Comparison of ENCODE assay signal across 14 cellular contexts in the genomic region with DNA sequence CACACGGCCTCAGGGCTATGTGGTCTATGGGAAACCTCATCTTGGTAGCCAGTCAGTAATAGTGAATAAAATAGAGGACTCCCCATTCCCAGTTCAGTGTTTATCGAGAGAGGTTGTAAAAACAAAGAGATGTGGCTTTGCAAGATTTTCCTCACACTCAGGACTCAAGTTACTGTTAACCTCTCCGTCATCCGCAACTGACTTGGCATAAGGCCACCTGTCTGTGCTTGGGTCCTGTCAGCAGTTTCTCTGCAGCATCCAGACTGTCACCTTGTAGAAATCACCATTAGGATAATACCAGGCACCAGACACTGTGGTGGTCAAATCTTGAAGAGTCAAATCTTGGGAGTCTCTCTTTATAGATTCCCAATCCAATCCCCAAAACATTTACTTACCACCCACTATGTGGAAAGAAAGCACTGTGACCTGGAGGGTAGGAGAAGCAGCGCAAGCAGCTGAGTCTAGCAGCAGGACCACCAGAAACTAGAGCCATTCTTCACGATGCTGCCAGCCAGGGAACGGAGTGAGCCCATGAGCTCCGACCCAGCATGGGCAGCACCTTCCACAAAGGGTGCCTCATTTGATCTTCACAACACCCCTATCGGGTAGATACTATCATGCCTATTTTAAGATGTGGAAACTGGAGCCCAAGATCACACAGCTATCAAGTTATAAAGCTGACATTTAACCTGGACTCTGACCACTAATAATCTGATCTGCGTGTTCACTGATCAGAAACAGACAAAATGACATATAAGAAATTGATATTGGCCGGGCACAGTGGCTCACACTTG. TPM values are rescaled to one million over a fixed set of nuclear protein-coding genes. Genes with fewer than 3 reads are reported as not detected.
DNase-seq lines count a peak whose midpoint lies in the region; ATAC-seq, FAIRE-seq and TF ChIP-seq lines count a peak whose summit lies in the region.
"Had no signal": no experiment of that assay in that cellular context is flagged by ENCODE, and none has a peak within 500 bp of the region (broad histone marks: within the 10 kb centered on the region; RNA-seq: fewer than 3 reads in every experiment).

No MANE protein-coding gene starts in this region.

- H3K9me3 ChIP-seq in pancreas, result no peaks in the 10 kb centered on the region
- H3K9me3 ChIP-seq: BLaER1 treated with 17β-estradiol and CSF1 and Interleukin-3, amounts not matched to agents 10 nM and 100 nM had no signal

- WGBS in pancreas, 2 donors, result 44 to 46% methylated on average over 11 of the region's 11 CpGs

- no peak overlapping the region for H3K4me3 ChIP-seq in pancreas
- H3K4me3 ChIP-seq: BLaER1 treated with 17β-estradiol and CSF1 and Interleukin-3, amounts not matched to agents 10 nM and 100 nM had no signal

- no peak overlapping the region for H3K27ac Mint-ChIP-seq in natural killer cell treated with Interleukin-12 subunit alpha and Interleukin-12 subunit beta and Interleukin-15 and Interleukin-18, amount 100 ng/mL, for 72 hours
- H3K27ac Mint-ChIP-seq in natural killer cell, result no peak overlapping the region
- peak overlapping the region; percentile 26 for H3K27ac Mint-ChIP-seq in activated CD8-positive, alpha-beta T cell treated with anti-CD3 and anti-CD28 coated beads, Interleukin-2, amount 10 ng/mL, durations not matched to agents 7 days and 5 days
- H3K27ac Mint-ChIP-seq in stimulated activated naive CD8-positive, alpha-beta T cell treated with anti-CD3 and anti-CD28 coated beads, Interleukin-15, amount 100 ng/mL, for 72 hours, result no peak overlapping the region

- no peaks in the 10 kb centered on the region for H3K27me3 ChIP-seq in pancreas
- H3K27me3 ChIP-seq: BLaER1 treated with 17β-estradiol and CSF1 and Interleukin-3, amounts not matched to agents 10 nM and 100 nM had no signal

- no peak overlapping the region for H3K27ac ChIP-seq in pancreas
- H3K27ac ChIP-seq: BLaER1 treated with 17β-estradiol and CSF1 and Interleukin-3, amounts not matched to agents 10 nM and 100 nM had no signal

- H3K36me3 ChIP-seq in pancreas, result no peaks in the 10 kb centered on the region

- ATAC-seq in natural killer cell treated with Interleukin-12 subunit alpha and Interleukin-12 subunit beta and Interleukin-15 and Interleukin-18, amount 100 ng/mL, for 72 hours, result no peak
- ATAC-seq in natural killer cell (no peak), HG03108 (IDR thresholded peaks at IDR 0.05; ENCODE audit: unreplicated experiment) (peak; percentile 2), pancreas (no peak), HG02884 (IDR thresholded peaks at IDR 0.05; ENCODE audit: unreplicated experiment) (no peak)
- no peak for ATAC-seq in activated CD8-positive, alpha-beta T cell treated with anti-CD3 and anti-CD28 coated beads, Interleukin-2, amount 10 ng/mL, durations not matched to agents 7 days and 5 days
- peak; percentile 1 for ATAC-seq in stimulated activated naive CD8-positive, alpha-beta T cell treated with anti-CD3 and anti-CD28 coated beads, Interleukin-15, amount 100 ng/mL, for 72 hours

- peaks cover 9 to 11% of the 10 kb centered on the region in 2 donors for H3K27me3 Mint-ChIP-seq in natural killer cell treated with Interleukin-12 subunit alpha and Interleukin-12 subunit beta and Interleukin-15 and Interleukin-18, amount 100 ng/mL, for 72 hours
- H3K27me3 Mint-ChIP-seq in natural killer cell (ENCODE audit: low read depth in 2 of 2), result no peaks in the 10 kb centered on the region
- H3K27me3 Mint-ChIP-seq in activated CD8-positive, alpha-beta T cell treated with anti-CD3 and anti-CD28 coated beads, Interleukin-2, amount 10 ng/mL, durations not matched to agents 7 days and 5 days (ENCODE audit: low read depth), result peaks cover 30% of the 10 kb centered on the region
- H3K27me3 Mint-ChIP-seq in stimulated activated naive CD8-positive, alpha-beta T cell treated with anti-CD3 and anti-CD28 coated beads, Interleukin-15, amount 100 ng/mL, for 72 hours, result peaks cover 36% of the 10 kb centered on the region

- peak overlapping the region; percentile 48 for H3K4me3 Mint-ChIP-seq in natural killer cell treated with Interleukin-12 subunit alpha and Interleukin-12 subunit beta and Interleukin-15 and Interleukin-18, amount 100 ng/mL, for 72 hours
- no peak overlapping the region for H3K4me3 Mint-ChIP-seq in natural killer cell
- H3K4me3 Mint-ChIP-seq in activated CD8-positive, alpha-beta T cell treated with anti-CD3 and anti-CD28 coated beads, Interleukin-2, amount 10 ng/mL, durations not matched to agents 7 days and 5 days, result no peak overlapping the region
- peak overlapping the region in 1 of 2 donors; percentile 44 for H3K4me3 Mint-ChIP-seq in stimulated activated naive CD8-positive, alpha-beta T cell treated with anti-CD3 and anti-CD28 coated beads, Interleukin-15, amount 100 ng/mL, for 72 hours

- H3K36me3 Mint-ChIP-seq in natural killer cell treated with Interleukin-12 subunit alpha and Interleukin-12 subunit beta and Interleukin-15 and Interleukin-18, amount 100 ng/mL, for 72 hours, result no peaks in the 10 kb centered on the region
- H3K36me3 Mint-ChIP-seq in natural killer cell, result no peaks in the 10 kb centered on the region
- H3K36me3 Mint-ChIP-seq in activated CD8-positive, alpha-beta T cell treated with anti-CD3 and anti-CD28 coated beads, Interleukin-2, amount 10 ng/mL, durations not matched to agents 7 days and 5 days (ENCODE audit: low read depth), result no peaks in the 10 kb centered on the region

- POLR2A ChIA-PET in activated CD8-positive, alpha-beta T cell treated with anti-CD3 and anti-CD28 coated beads, Interleukin-2, amount 10 ng/mL, durations not matched to agents 7 days and 5 days (lab: Charles Lee), result interaction anchor here (1.2 kb wide), 1 partner anchor 10 kb away, joined by 4 read pairs; no protein-coding TSS in a partner anchor

- H3K9me3 Mint-ChIP-seq in natural killer cell treated with Interleukin-12 subunit alpha and Interleukin-12 subunit beta and Interleukin-15 and Interleukin-18, amount 100 ng/mL, for 72 hours, result no peaks in the 10 kb centered on the region
- H3K9me3 Mint-ChIP-seq in natural killer cell, result no peaks in the 10 kb centered on the region
- H3K9me3 Mint-ChIP-seq in activated CD8-positive, alpha-beta T cell treated with anti-CD3 and anti-CD28 coated beads, Interleukin-2, amount 10 ng/mL, durations not matched to agents 7 days and 5 days (ENCODE audit: insufficient read depth), result no peaks in the 10 kb centered on the region
- H3K9me3 Mint-ChIP-seq in stimulated activated naive CD8-positive, alpha-beta T cell treated with anti-CD3 and anti-CD28 coated beads, Interleukin-15, amount 100 ng/mL, for 72 hours, result no peaks in the 10 kb centered on the region

- no peak for DNase-seq in natural killer cell treated with Interleukin-12 subunit alpha and Interleukin-12 subunit beta and Interleukin-15 and Interleukin-18, amount 100 ng/mL, for 72 hours (ENCODE audit: low spot score)
- no peak for DNase-seq in natural killer cell
- DNase-seq in activated CD8-positive, alpha-beta T cell treated with anti-CD3 and anti-CD28 coated beads, Interleukin-2, amount 10 ng/mL, durations not matched to agents 7 days and 5 days, result no peak
- DNase-seq in stimulated activated naive CD8-positive, alpha-beta T cell treated with anti-CD3 and anti-CD28 coated beads, Interleukin-15, amount 100 ng/mL, for 72 hours, result no peak
- no peak for DNase-seq in pancreas
- DNase-seq in stimulated activated naive CD4-positive, alpha-beta T cell (lab: John Stamatoyannopoulos, UW), result no peak
- DNase-seq: activated gamma-delta T cell treated with Interleukin-2 at 50 U/mL for 16 hours, kidney, T-helper 9 cell had no signal

- peaks cover 48 to 51% of the 10 kb centered on the region in 2 donors for H3K4me1 Mint-ChIP-seq in natural killer cell treated with Interleukin-12 subunit alpha and Interleukin-12 subunit beta and Interleukin-15 and Interleukin-18, amount 100 ng/mL, for 72 hours (ENCODE audit: low read depth in 2 of 2)
- peaks cover 33 to 48% of the 10 kb centered on the region in 2 donors for H3K4me1 Mint-ChIP-seq in natural killer cell
- peaks cover 53% of the 10 kb centered on the region for H3K4me1 Mint-ChIP-seq in activated CD8-positive, alpha-beta T cell treated with anti-CD3 and anti-CD28 coated beads, Interleukin-2, amount 10 ng/mL, durations not matched to agents 7 days and 5 days (ENCODE audit: low read depth)
- peaks cover 53% of the 10 kb centered on the region for H3K4me1 Mint-ChIP-seq in stimulated activated naive CD8-positive, alpha-beta T cell treated with anti-CD3 and anti-CD28 coated beads, Interleukin-15, amount 100 ng/mL, for 72 hours

- TF ChIP-seq CTCF in natural killer cell (IDR thresholded peaks at IDR 0.05) (no peak), pancreas (IDR thresholded peaks at IDR 0.05) (no peak)

- CTCF ChIA-PET in activated CD8-positive, alpha-beta T cell treated with anti-CD3 and anti-CD28 coated beads, Interleukin-2, amount 10 ng/mL, durations not matched to agents 7 days and 5 days (lab: Charles Lee), result interaction anchor here (0.8 to 2.0 kb wide), 4 partner anchors 11 to 175 kb away, joined by 3 to 7 read pairs (median 6); no protein-coding TSS in a partner anchor

- intact Hi-C loops in natural killer cell (cut with micrococcal nuclease) (no loop called here), pancreas (cut with DNase I) (no loop called here)

- no peak for FAIRE-seq in pancreas (lab: Jason Lieb, UNC)

- no peaks in the 10 kb centered on the region for H3K4me1 ChIP-seq in pancreas

RNA-seq across cellular contexts. Expression of a gene that starts 5.6 kb away (rescaled TPM):
- not detected for total RNA-seq in natural killer cell treated with Interleukin-12 subunit alpha and Interleukin-12 subunit beta and Interleukin-15 and Interleukin-18, amount 100 ng/mL, for 72 hours
- 1 to 10 TPM; 2.1 to 9.4 (median 2.7) TPM for total RNA-seq in natural killer cell
- under 1 TPM; 0.39 to 0.82 TPM for total RNA-seq in activated CD8-positive, alpha-beta T cell treated with anti-CD3 and anti-CD28 coated beads, Interleukin-2, amount 10 ng/mL, durations not matched to agents 7 days and 5 days
- total RNA-seq in pancreas, result under 1 TPM in 1 of 6 donors, not detected in 5; 0.31 TPM
- polyA plus RNA-seq in pancreas, result not detected
- total RNA-seq: NCI-H460, pulmonary artery endothelial cell had no signal

RNA-seq across cellular contexts. Expression of a gene that starts 27.5 kb away (rescaled TPM):
- under 1 TPM; 0.25 to 0.86 TPM for total RNA-seq in natural killer cell treated with Interleukin-12 subunit alpha and Interleukin-12 subunit beta and Interleukin-15 and Interleukin-18, amount 100 ng/mL, for 72 hours
- total RNA-seq in natural killer cell, result under 1 TPM in 2 of 3 donors, not detected in 1; 0.13 to 0.18 TPM
- total RNA-seq in activated CD8-positive, alpha-beta T cell treated with anti-CD3 and anti-CD28 coated beads, Interleukin-2, amount 10 ng/mL, durations not matched to agents 7 days and 5 days, result under 1 TPM; 0.42 to 0.57 TPM
- total RNA-seq in pancreas, result 10 to 100 TPM in 4 of 6 donors, 1 to 10 TPM in 2; 5.0 to 26.6 (median 12.9) TPM
- polyA plus RNA-seq in pancreas, result 10 to 100 TPM; 13.1 to 17.8 TPM
- total RNA-seq: pulmonary artery endothelial cell had no signal

Comparison
In these comparisons a context has a peak if more than half of its experiments do, and no peak if none do; other contexts are left out.
1. ATAC-seq: peak in HG03108 (single experiment) and stimulated activated naive CD8-positive, alpha-beta T cell treated with anti-CD3 and anti-CD28 coated beads, Interleukin-15, amount 100 ng/mL, for 72 hours (single experiment); none in natural killer cell treated with Interleukin-12 subunit alpha and Interleukin-12 subunit beta and Interleukin-15 and Interleukin-18, amount 100 ng/mL, for 72 hours (0 of 2), natural killer cell (0 of 3), activated CD8-positive, alpha-beta T cell treated with anti-CD3 and anti-CD28 coated beads, Interleukin-2, amount 10 ng/mL, durations not matched to agents 7 days and 5 days (single experiment), pancreas (0 of 4) and HG02884 (single experiment).